ENCODE assay signal across 7 cellular contexts in the genomic region with DNA sequence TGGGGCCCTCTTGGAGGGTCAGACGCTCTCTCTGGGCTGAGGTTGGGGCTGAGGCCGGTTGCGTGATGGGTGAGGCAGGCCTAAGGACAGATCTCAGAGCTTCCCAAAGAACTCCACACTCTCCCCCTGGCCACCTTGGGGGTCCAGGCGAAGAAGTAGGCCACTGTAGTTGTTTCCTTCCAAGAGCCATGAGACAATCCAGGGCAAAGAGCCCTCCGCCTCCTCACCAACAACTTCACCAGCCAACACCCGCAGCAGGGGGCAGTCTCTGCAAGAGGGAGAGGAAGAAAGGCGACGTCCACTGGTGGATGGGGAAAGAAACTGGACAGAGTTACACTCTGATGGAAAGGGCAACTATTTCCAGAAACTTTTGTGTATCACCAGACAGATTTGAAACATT. TPM values are rescaled to one million over a fixed set of nuclear protein-coding genes. Genes with fewer than 3 reads are reported as not detected.
DNase-seq lines count a peak whose midpoint lies in the region; ATAC-seq and TF ChIP-seq lines count a peak whose summit lies in the region.
"Had no signal": no experiment of that assay in that cellular context is flagged by ENCODE, and none has a peak within 500 bp of the region (broad histone marks: within the 10 kb centered on the region; RNA-seq: fewer than 3 reads in every experiment).

No MANE protein-coding gene starts in this region.

- H3K27ac ChIP-seq in mammary epithelial cell (ENCODE audit: insufficient read depth, low read depth, low read length): no peak overlapping the region

- WGBS in mammary epithelial cell (ENCODE audit: low coverage, missing lambda C conversion rate): 78% methylated on average over 8 of the region's 8 CpGs

- ATAC-seq in HG02981 (IDR thresholded peaks at IDR 0.05; ENCODE audit: unreplicated experiment): no peak
- no peak for ATAC-seq in GM21515 (IDR thresholded peaks at IDR 0.05; ENCODE audit: unreplicated experiment)

- no peaks in the 10 kb centered on the region for H3K79me2 ChIP-seq in mammary epithelial cell (ENCODE audit: insufficient read depth, low read length)

- no peaks in the 10 kb centered on the region for H4K20me1 ChIP-seq in mammary epithelial cell (ENCODE audit: insufficient read depth, low read length)

- H3K27me3 Mint-ChIP-seq in osteocyte (ENCODE audit: unreplicated experiment): peaks cover 2% of the 10 kb centered on the region

- intact Hi-C loops in mammary epithelial cell (cut with micrococcal nuclease): loop anchor here (1.0 kb wide), 3 partner anchors 32 to 145 kb away; no protein-coding TSS in a partner anchor

- no peak overlapping the region for H3K9ac ChIP-seq in mammary epithelial cell (ENCODE audit: insufficient read depth, low read length)

- H3K4me3 Mint-ChIP-seq in osteocyte (ENCODE audit: unreplicated experiment): no peak overlapping the region

- no TSS peak for BruUV-seq in mammary epithelial cell (replicated peaks; lab: Mats Ljungman, UMichigan)

- H3K9me3 Mint-ChIP-seq in osteocyte (ENCODE audit: unreplicated experiment): no peaks in the 10 kb centered on the region

- no peak overlapping the region for H3K4me2 ChIP-seq in mammary epithelial cell (ENCODE audit: insufficient read depth, low read depth, low read length)

- H3K9me3 ChIP-seq in mammary epithelial cell (replicated peaks; ENCODE audit: insufficient read depth, low read length): no peaks in the 10 kb centered on the region
- H3K9me3 ChIP-seq: HAP-1 had no signal

- peaks cover 21% of the 10 kb centered on the region for H3K4me1 Mint-ChIP-seq in osteocyte (ENCODE audit: unreplicated experiment)

- CTCF ChIA-PET in mammary epithelial cell (lab: Charles Lee; ENCODE audit: low non-redundant PET): no interaction called here

- no peaks in the 10 kb centered on the region for H3K4me1 ChIP-seq in mammary epithelial cell (ENCODE audit: insufficient read depth, low read length)
- H3K4me1 ChIP-seq: HAP-1 had no signal

- dilution Hi-C loops in mammary epithelial cell (cut with HindIII; ENCODE audit: low sequenced_read_pairs): no loop called here

- no peaks in the 10 kb centered on the region for H3K27me3 ChIP-seq in mammary epithelial cell (ENCODE audit: insufficient read depth, low read length)

- no peak overlapping the region for H3K4me3 ChIP-seq in mammary epithelial cell (replicated peaks in 1 of 3; ENCODE audit: insufficient read depth in 1 of 3, low read depth in 2 of 3, low read length in 3 of 3)
- H3K4me3 ChIP-seq: HAP-1 had no signal

- DNase-seq in HuH-7 (ENCODE audit: low spot score) (peak; percentile 53), mammary epithelial cell (peak; percentile 45), osteocyte (ENCODE audit: extremely low spot score, unreplicated experiment) (no peak), T-helper 1 cell (no peak)

- H3K36me3 Mint-ChIP-seq in osteocyte (ENCODE audit: unreplicated experiment): peaks cover 2% of the 10 kb centered on the region

- H2AFZ ChIP-seq in mammary epithelial cell (ENCODE audit: low read depth, low read length): no peak overlapping the region

- in situ Hi-C loops in mammary epithelial cell (cut with MboI; ENCODE audit: low sequenced_read_pairs in 2 of 2): loop anchor here in 1 of 2 donors (10.0 kb wide), 1 partner anchor 119 kb away; a partner anchor contains a TSS

- TF ChIP-seq CTCF in mammary epithelial cell (conservative IDR thresholded peaks at IDR 0.05 in 1 of 2, IDR thresholded peaks at IDR 0.05 in 1 of 2; ENCODE audit: extremely low read depth in 1 of 2, insufficient read depth in 1 of 2, low read depth in 1 of 2, low read length in 2 of 2): peak; percentile 45 to 76
- TF ChIP-seq CTCF in osteocyte (IDR thresholded peaks at IDR 0.05): peak; percentile 10

- H3K36me3 ChIP-seq in mammary epithelial cell (ENCODE audit: insufficient read depth, low read length): no peaks in the 10 kb centered on the region
- H3K36me3 ChIP-seq: HAP-1 had no signal

- H3K27ac Mint-ChIP-seq in osteocyte (ENCODE audit: unreplicated experiment): no peak overlapping the region

RNA-seq across cellular contexts. Expression of a gene that starts 10.7 kb away (rescaled TPM):
- total RNA-seq in mammary epithelial cell: 10 to 100 TPM; 24.0 to 62.2 TPM
- 89.7 TPM for polyA plus RNA-seq in mammary epithelial cell
- 193 TPM for polyA minus RNA-seq in mammary epithelial cell
- total RNA-seq in osteocyte: 79.6 and 80.9 TPM in 2 replicates

RNA-seq across cellular contexts. Expression of a gene that starts 10.9 kb away (rescaled TPM):
- total RNA-seq in mammary epithelial cell (10 to 100 TPM; 12.2 to 18.4 TPM), osteocyte (62.3 and 70.7 TPM in 2 replicates)
- 6.4 TPM for polyA plus RNA-seq in mammary epithelial cell
- 3.4 TPM for polyA minus RNA-seq in mammary epithelial cell

RNA-seq across cellular contexts. Expression of a gene that starts 18.0 kb away (rescaled TPM):
- total RNA-seq in mammary epithelial cell: 10 to 100 TPM; 20.8 to 47.7 TPM
- 39.4 TPM for polyA plus RNA-seq in mammary epithelial cell
- 19.3 TPM for polyA minus RNA-seq in mammary epithelial cell
- total RNA-seq in osteocyte: 41.9 and 43.7 TPM in 2 replicates

RNA-seq across cellular contexts. Expression of a gene that starts 27.8 kb away (rescaled TPM):
- 1 to 10 TPM; 1.8 to 6.0 TPM for total RNA-seq in mammary epithelial cell
- 2.8 TPM for polyA plus RNA-seq in mammary epithelial cell
- not detected for polyA minus RNA-seq in mammary epithelial cell
- total RNA-seq in osteocyte: 13.2 and 14.7 TPM in 2 replicates

RNA-seq across cellular contexts. Expression of a gene that starts 57.7 kb away (rescaled TPM):
- total RNA-seq in mammary epithelial cell (1 to 10 TPM in 1 of 2 donors, under 1 TPM in 1; 0.83 to 2.4 TPM), osteocyte (not detected in 2 replicates)
- 1.5 TPM for polyA plus RNA-seq in mammary epithelial cell
- polyA minus RNA-seq in mammary epithelial cell: 4.0 TPM

Comparison
In these comparisons a context has a peak if more than half of its experiments do, and no peak if none do; other contexts are left out.
1. DNase-seq: peak in HuH-7 (single experiment) and mammary epithelial cell (single experiment); none in osteocyte (single experiment) and T-helper 1 cell (0 of 5).